Comparison of ENCODE assay signal across 17 cellular contexts in the genomic region with DNA sequence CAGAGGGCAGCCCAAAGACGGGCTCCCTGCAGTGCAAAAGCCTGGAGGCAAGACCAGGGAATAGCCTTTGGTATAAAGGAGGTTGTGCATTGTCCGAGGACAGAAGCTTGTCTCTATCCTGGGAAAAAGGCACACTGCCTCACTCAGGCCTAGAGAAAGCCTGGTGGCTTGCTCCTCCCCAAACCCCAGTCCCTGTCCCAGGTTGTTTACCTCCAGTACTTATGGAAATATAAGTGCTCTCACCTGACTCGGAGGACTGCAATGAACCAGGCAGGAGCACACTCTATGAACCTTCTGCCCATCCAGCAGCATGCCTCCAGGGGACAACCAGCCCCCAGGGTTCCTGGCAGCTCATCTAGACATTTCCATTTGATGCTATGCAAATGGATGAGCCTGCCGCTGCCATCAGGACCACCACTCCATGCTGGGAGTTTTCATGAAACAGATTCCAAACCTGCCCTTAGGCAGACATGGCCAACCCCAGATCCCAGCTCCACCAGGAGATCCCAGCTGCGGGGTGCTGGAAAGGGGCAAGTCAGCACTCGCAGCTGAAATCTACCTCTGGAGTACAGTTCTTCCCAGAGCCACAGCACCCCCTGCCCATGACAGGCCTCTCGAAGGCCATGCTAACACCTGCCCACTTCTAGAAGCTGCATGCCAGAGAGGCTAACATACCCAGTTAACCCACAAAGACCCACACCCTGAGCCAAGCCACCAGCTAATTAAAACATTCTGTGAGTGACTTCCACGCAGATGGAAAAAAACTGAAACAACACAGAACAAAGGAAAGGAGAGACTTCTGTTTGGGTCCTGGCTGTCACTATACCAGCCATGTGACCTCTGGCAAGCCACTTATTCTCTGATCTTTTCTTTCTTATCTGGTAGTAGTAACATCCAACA.
A peak's percentile ranks its signal among the peaks of the same experiment; 100 is the strongest.
DNase-seq lines count a peak whose midpoint lies in the region; ATAC-seq and TF ChIP-seq lines count a peak whose summit lies in the region.
"Had no signal": no experiment of that assay in that cellular context is flagged by ENCODE, and none has a peak within 500 bp of the region (broad histone marks: within the 10 kb centered on the region; RNA-seq: fewer than 3 reads in every experiment).

No MANE protein-coding gene starts in this region.

- H3K9me3 ChIP-seq in right atrium auricular region: no peaks in the 10 kb centered on the region
- H3K9me3 ChIP-seq in heart right ventricle: no peaks in the 10 kb centered on the region
- no peaks in the 10 kb centered on the region for H3K9me3 ChIP-seq in thoracic aorta

- no peak for ATAC-seq in heart right ventricle
- ATAC-seq in thoracic aorta (ENCODE audit: insufficient number of reproducible peaks, low FRiP score, low read depth): no peak
- ATAC-seq in activated naive CD8-positive, alpha-beta T cell treated with anti-CD3 and anti-CD28 coated beads, Interleukin-2, amount 50 U/mL, for 24 hours: no peak
- ATAC-seq in HG02759 (IDR thresholded peaks at IDR 0.05; ENCODE audit: unreplicated experiment): no peak
- ATAC-seq: stimulated activated naive B cell treated with anti-CD40 and anti-IgM and Interleukin-4, amounts not matched to agents 10 μg/mL and 1 μg/mL and 100 μg/mL, for 72 hours; T-cell had no signal

- H3K4me3 ChIP-seq in right atrium auricular region (no peak overlapping the region), heart right ventricle (no peak overlapping the region), epithelial cell of esophagus (ENCODE audit: low read length) (no peak overlapping the region), thoracic aorta (no peak overlapping the region)

- DNase-seq in right atrium auricular region (ENCODE audit: low spot score) (no peak), heart right ventricle (no peak), NCI-H345 treated with DMSO at 0.1 percent for 48 hours (lab: John Stamatoyannopoulos, UW; ENCODE audit: unreplicated experiment) (peak; percentile 99), epithelial cell of esophagus (ENCODE audit: low read depth) (peak; percentile 63), thoracic aorta (ENCODE audit: low spot score) (no peak), AML-193 (lab: John Stamatoyannopoulos, UW) (no peak)
- DNase-seq in activated naive CD8-positive, alpha-beta T cell treated with anti-CD3 and anti-CD28 coated beads, Interleukin-2, amount 50 U/mL, for 24 hours: no peak
- DNase-seq: activated naive CD4-positive, alpha-beta T cell treated with anti-CD3 and anti-CD28 coated beads, Interleukin-2, amount 50 U/mL, for 16 hours; glutamatergic neuron; midbrain; NCI-H446; PC-3; small intestine; stimulated activated naive B cell treated with anti-CD40 and anti-IgM and Interleukin-4, amounts not matched to agents 10 μg/mL and 1 μg/mL and 100 μg/mL, for 72 hours; T-cell had no signal

- H3K36me3 ChIP-seq in right atrium auricular region: no peaks in the 10 kb centered on the region
- H3K36me3 ChIP-seq in heart right ventricle: no peaks in the 10 kb centered on the region
- no peaks in the 10 kb centered on the region for H3K36me3 ChIP-seq in thoracic aorta

- TF ChIP-seq CTCF in right atrium auricular region (IDR thresholded peaks at IDR 0.05) (no peak), heart right ventricle (IDR thresholded peaks at IDR 0.05) (no peak), epithelial cell of esophagus (IDR thresholded peaks at IDR 0.05; ENCODE audit: insufficient read depth, low read depth, low read length, missing control alignments) (no peak), thoracic aorta (IDR thresholded peaks at IDR 0.05) (no peak)

- no peak overlapping the region for H3K27ac Mint-ChIP-seq in activated naive CD8-positive, alpha-beta T cell treated with anti-CD3 and anti-CD28 coated beads, Interleukin-2, amount 50 U/mL, for 24 hours
- H3K27ac Mint-ChIP-seq: stimulated activated naive B cell treated with anti-CD40 and anti-IgM and Interleukin-4, amounts not matched to agents 10 μg/mL and 1 μg/mL and 100 μg/mL, for 72 hours; T-cell had no signal

- H3K27me3 ChIP-seq in right atrium auricular region: no peaks in the 10 kb centered on the region
- H3K27me3 ChIP-seq in heart right ventricle: no peaks in the 10 kb centered on the region
- no peaks in the 10 kb centered on the region for H3K27me3 ChIP-seq in thoracic aorta (replicated peaks; ENCODE audit: insufficient read depth)

- H3K27ac ChIP-seq in right atrium auricular region (peak overlapping the region; percentile 20 to 76), heart right ventricle (peak overlapping the region in 3 of 10 donors; percentile 12 to 61 (median 21)), thoracic aorta (peak overlapping the region; percentile 78 to 83)

- WGBS in heart right ventricle, 2 donors: 77 to 79% methylated on average over 8 of the region's 8 CpGs

- no peaks in the 10 kb centered on the region for H3K36me3 Mint-ChIP-seq in activated naive CD8-positive, alpha-beta T cell treated with anti-CD3 and anti-CD28 coated beads, Interleukin-2, amount 50 U/mL, for 24 hours (ENCODE audit: low read depth)
- H3K36me3 Mint-ChIP-seq: stimulated activated naive B cell treated with anti-CD40 and anti-IgM and Interleukin-4, amounts not matched to agents 10 μg/mL and 1 μg/mL and 100 μg/mL, for 72 hours; T-cell had no signal

- H3K9me3 Mint-ChIP-seq in activated naive CD8-positive, alpha-beta T cell treated with anti-CD3 and anti-CD28 coated beads, Interleukin-2, amount 50 U/mL, for 24 hours: no peaks in the 10 kb centered on the region
- H3K9me3 Mint-ChIP-seq: central memory CD8-positive, alpha-beta T cell; stimulated activated naive B cell treated with anti-CD40 and anti-IgM and Interleukin-4, amounts not matched to agents 10 μg/mL and 1 μg/mL and 100 μg/mL, for 72 hours; T-cell had no signal

- H3K4me1 ChIP-seq in right atrium auricular region: peaks cover 4 to 24% of the 10 kb centered on the region in 2 donors
- H3K4me1 ChIP-seq in heart right ventricle: peaks cover 12 to 26% (median 14%) of the 10 kb centered on the region in 9 donors
- H3K4me1 ChIP-seq in thoracic aorta (ENCODE audit: control insufficient read depth in 1 of 2, low read depth in 2 of 2): peaks cover 17 to 79% of the 10 kb centered on the region in 2 donors

- peaks cover 2% of the 10 kb centered on the region for H3K27me3 Mint-ChIP-seq in activated naive CD8-positive, alpha-beta T cell treated with anti-CD3 and anti-CD28 coated beads, Interleukin-2, amount 50 U/mL, for 24 hours

- no peaks in the 10 kb centered on the region for H3K4me1 Mint-ChIP-seq in activated naive CD8-positive, alpha-beta T cell treated with anti-CD3 and anti-CD28 coated beads, Interleukin-2, amount 50 U/mL, for 24 hours
- H3K4me1 Mint-ChIP-seq: central memory CD8-positive, alpha-beta T cell; stimulated activated naive B cell treated with anti-CD40 and anti-IgM and Interleukin-4, amounts not matched to agents 10 μg/mL and 1 μg/mL and 100 μg/mL, for 72 hours; T-cell had no signal

- no peak overlapping the region for H3K4me3 Mint-ChIP-seq in activated naive CD8-positive, alpha-beta T cell treated with anti-CD3 and anti-CD28 coated beads, Interleukin-2, amount 50 U/mL, for 24 hours
- H3K4me3 Mint-ChIP-seq: central memory CD8-positive, alpha-beta T cell; stimulated activated naive B cell treated with anti-CD40 and anti-IgM and Interleukin-4, amounts not matched to agents 10 μg/mL and 1 μg/mL and 100 μg/mL, for 72 hours; T-cell had no signal

- intact Hi-C loops in heart right ventricle (cut with DNase I): no loop called here

Comparison
In these comparisons a context has a peak if more than half of its experiments do, and no peak if none do; other contexts are left out.
1. DNase-seq: peak in NCI-H345 treated with DMSO at 0.1 percent for 48 hours (single experiment) and epithelial cell of esophagus (single experiment); none in right atrium auricular region (single experiment), heart right ventricle (0 of 2), thoracic aorta (single experiment), activated naive CD8-positive, alpha-beta T cell treated with anti-CD3 and anti-CD28 coated beads, Interleukin-2, amount 50 U/mL, for 24 hours (single experiment) and AML-193 (0 of 2).